Comparison of ENCODE assay signal across 16 cellular contexts in the genomic region with DNA sequence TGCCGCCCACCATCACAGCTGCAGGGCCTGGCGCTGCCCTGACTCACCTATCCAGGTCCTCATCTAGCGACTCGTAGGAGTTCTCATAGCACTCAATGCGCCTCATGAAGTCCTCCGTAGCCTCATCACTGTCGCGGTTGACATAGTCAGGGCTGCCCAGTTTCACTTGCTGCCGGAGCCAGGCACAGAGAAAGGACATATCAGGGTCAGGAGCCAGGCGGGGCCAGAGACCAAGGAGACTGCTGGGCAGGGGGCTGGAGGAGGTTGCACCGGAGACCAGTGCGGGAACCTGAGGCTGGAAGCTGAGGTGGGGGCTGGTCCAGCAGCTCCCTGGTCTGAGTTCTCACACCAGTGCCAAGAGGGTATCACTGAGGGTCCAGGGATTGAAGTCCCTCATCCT. TPM values are rescaled to one million over a fixed set of nuclear protein-coding genes. Genes with fewer than 3 reads are reported as not detected.
DNase-seq lines count a peak whose midpoint lies in the region; ATAC-seq, FAIRE-seq and TF ChIP-seq lines count a peak whose summit lies in the region.
"Had no signal": no experiment of that assay in that cellular context is flagged by ENCODE, and none has a peak within 500 bp of the region (broad histone marks: within the 10 kb centered on the region; RNA-seq: fewer than 3 reads in every experiment).

No MANE protein-coding gene starts in this region.

- ATAC-seq in activated T-helper 17 cell treated with anti-CD3 and anti-CD28 coated beads, Interleukin-2, amount 50 U/mL, for 72 hours (replicated peaks), result peak; percentile 38
- ATAC-seq in stimulated activated naive B cell treated with anti-CD40 and anti-IgM and Interleukin-4, amounts not matched to agents 10 μg/mL and 1 μg/mL and 100 μg/mL, for 72 hours (replicated peaks), result peak; percentile 31 to 33
- no peak for ATAC-seq in natural killer cell
- ATAC-seq: A549 had no signal

- peaks cover 0 to 2% of the 10 kb centered on the region in 2 donors for H3K4me1 ChIP-seq in kidney (ENCODE audit: control insufficient read depth in 1 of 2, insufficient read depth in 1 of 2, low read depth in 1 of 2, low read length in 2 of 2)
- H3K4me1 ChIP-seq: A549, Caco-2 had no signal

- intact Hi-C loops in kidney (cut with DNase I), result no loop called here
- intact Hi-C loops in natural killer cell (cut with micrococcal nuclease), result no loop called here

- H3K27ac Mint-ChIP-seq in activated T-helper 17 cell treated with anti-CD3 and anti-CD28 coated beads, Interleukin-2, amount 50 U/mL, for 72 hours, result no peak overlapping the region
- H3K27ac Mint-ChIP-seq in stimulated activated naive B cell treated with anti-CD40 and anti-IgM and Interleukin-4, amounts not matched to agents 10 μg/mL and 1 μg/mL and 100 μg/mL, for 72 hours, result no peak overlapping the region
- H3K27ac Mint-ChIP-seq in natural killer cell, result no peak overlapping the region
- H3K27ac Mint-ChIP-seq: CD8-positive, alpha-beta memory T cell; H9; IgD-negative memory B cell had no signal

- H3K4me3 ChIP-seq in H7 (ENCODE audit: insufficient read depth, low read depth, low read length) (no peak overlapping the region), kidney (ENCODE audit: low read length in 2 of 2) (no peak overlapping the region)
- H3K4me3 ChIP-seq: A549 had no signal

- no peaks in the 10 kb centered on the region for H3K9me3 ChIP-seq in kidney (ENCODE audit: control insufficient read depth in 1 of 2, low read length in 2 of 2)
- H3K9me3 ChIP-seq: A549, Caco-2 had no signal

- DNase-seq in H7 (peak; percentile 30), kidney (peak; percentile 56), substantia nigra (lab: John Stamatoyannopoulos, UW) (no peak), natural killer cell (no peak), NCI-H1105 (lab: John Stamatoyannopoulos, UW) (no peak)
- no peak for DNase-seq in stimulated activated naive B cell treated with anti-CD40 and anti-IgM and Interleukin-4, amounts not matched to agents 10 μg/mL and 1 μg/mL and 100 μg/mL, for 72 hours
- DNase-seq: Caco-2; CD8-positive, alpha-beta memory T cell; DND-41; GDM1; H9 had no signal

- FAIRE-seq in kidney (lab: Jason Lieb, UNC), result no peak
- FAIRE-seq: A549, GM12892, GM19239 had no signal

- no peaks in the 10 kb centered on the region for H3K27me3 ChIP-seq in H7 (ENCODE audit: control insufficient read depth, insufficient read depth, low read length)

- H3K4me3 Mint-ChIP-seq in activated T-helper 17 cell treated with anti-CD3 and anti-CD28 coated beads, Interleukin-2, amount 50 U/mL, for 72 hours, result no peak overlapping the region
- no peak overlapping the region for H3K4me3 Mint-ChIP-seq in stimulated activated naive B cell treated with anti-CD40 and anti-IgM and Interleukin-4, amounts not matched to agents 10 μg/mL and 1 μg/mL and 100 μg/mL, for 72 hours
- H3K4me3 Mint-ChIP-seq in natural killer cell, result no peak overlapping the region
- H3K4me3 Mint-ChIP-seq: CD8-positive, alpha-beta memory T cell; H9; IgD-negative memory B cell had no signal

- H3K27ac ChIP-seq in kidney (ENCODE audit: low read depth in 2 of 2, low read length in 2 of 2) (no peak overlapping the region), substantia nigra (ENCODE audit: low read depth, low read length, poor library complexity, severe bottlenecking) (no peak overlapping the region)
- H3K27ac ChIP-seq: A549 had no signal

- TF ChIP-seq CTCF in kidney (IDR thresholded peaks at IDR 0.05; ENCODE audit: borderline replicate concordance, extremely low read depth, insufficient read depth) (no peak), natural killer cell (IDR thresholded peaks at IDR 0.05) (no peak)

- no peaks in the 10 kb centered on the region for H3K27me3 Mint-ChIP-seq in activated T-helper 17 cell treated with anti-CD3 and anti-CD28 coated beads, Interleukin-2, amount 50 U/mL, for 72 hours
- peaks cover under 1 to 7% of the 10 kb centered on the region in 2 donors for H3K27me3 Mint-ChIP-seq in stimulated activated naive B cell treated with anti-CD40 and anti-IgM and Interleukin-4, amounts not matched to agents 10 μg/mL and 1 μg/mL and 100 μg/mL, for 72 hours
- no peaks in the 10 kb centered on the region for H3K27me3 Mint-ChIP-seq in natural killer cell (ENCODE audit: low read depth in 2 of 2)
- H3K27me3 Mint-ChIP-seq: IgD-negative memory B cell had no signal

- H3K36me3 Mint-ChIP-seq in activated T-helper 17 cell treated with anti-CD3 and anti-CD28 coated beads, Interleukin-2, amount 50 U/mL, for 72 hours (ENCODE audit: low read depth), result peaks cover 99% of the 10 kb centered on the region
- H3K36me3 Mint-ChIP-seq in stimulated activated naive B cell treated with anti-CD40 and anti-IgM and Interleukin-4, amounts not matched to agents 10 μg/mL and 1 μg/mL and 100 μg/mL, for 72 hours, result peaks cover 0 to 16% of the 10 kb centered on the region in 2 donors
- H3K36me3 Mint-ChIP-seq in natural killer cell, result no peaks in the 10 kb centered on the region
- H3K36me3 Mint-ChIP-seq: CD8-positive, alpha-beta memory T cell had no signal

- H3K36me3 ChIP-seq in H7 (replicated peaks; ENCODE audit: control insufficient read depth, insufficient read depth, low read length) (peaks cover 7% of the 10 kb centered on the region), kidney (ENCODE audit: control insufficient read depth in 1 of 2, insufficient read depth in 2 of 2, low read length in 2 of 2) (peaks cover 0 to 3% of the 10 kb centered on the region in 2 donors)

- no peaks in the 10 kb centered on the region for H3K9me3 Mint-ChIP-seq in activated T-helper 17 cell treated with anti-CD3 and anti-CD28 coated beads, Interleukin-2, amount 50 U/mL, for 72 hours
- H3K9me3 Mint-ChIP-seq in stimulated activated naive B cell treated with anti-CD40 and anti-IgM and Interleukin-4, amounts not matched to agents 10 μg/mL and 1 μg/mL and 100 μg/mL, for 72 hours, result no peaks in the 10 kb centered on the region
- H3K9me3 Mint-ChIP-seq in natural killer cell, result no peaks in the 10 kb centered on the region
- H3K9me3 Mint-ChIP-seq: CD8-positive, alpha-beta memory T cell; H9; IgD-negative memory B cell had no signal

- no peak overlapping the region for H3K9ac ChIP-seq in kidney (ENCODE audit: low read length in 2 of 2)

- H3K4me1 Mint-ChIP-seq in activated T-helper 17 cell treated with anti-CD3 and anti-CD28 coated beads, Interleukin-2, amount 50 U/mL, for 72 hours, result peaks cover 4% of the 10 kb centered on the region
- no peaks in the 10 kb centered on the region for H3K4me1 Mint-ChIP-seq in stimulated activated naive B cell treated with anti-CD40 and anti-IgM and Interleukin-4, amounts not matched to agents 10 μg/mL and 1 μg/mL and 100 μg/mL, for 72 hours
- no peaks in the 10 kb centered on the region for H3K4me1 Mint-ChIP-seq in natural killer cell
- H3K4me1 Mint-ChIP-seq: CD8-positive, alpha-beta memory T cell; H9; IgD-negative memory B cell had no signal

RNA-seq across cellular contexts. Expression of gene PFKFB4, which starts 18.2 kb away (rescaled TPM):
- 11.4 and 22.0 TPM in 2 replicates for total RNA-seq in H7 (2014; rRNA removed; shearing (Covaris generic))
- 100 to 1,000 TPM in 1 of 2 donors, 10 to 100 TPM in 1; 52.5 to 277 TPM for total RNA-seq in activated T-helper 17 cell treated with anti-CD3 and anti-CD28 coated beads, Interleukin-2, amount 50 U/mL, for 72 hours
- total RNA-seq in kidney (4.6 TPM), natural killer cell (1 to 10 TPM; 2.4 to 4.3 (median 3.6) TPM)
- polyA plus RNA-seq in kidney (ENCODE audit: insufficient read depth, low read depth, low replicate concordance), result 2.1 TPM

RNA-seq across cellular contexts. Expression of gene UCN2, which starts 25.1 kb away (rescaled TPM):
- total RNA-seq in H7 (2014; rRNA removed; shearing (Covaris generic)), result 0.15 and 0.69 TPM in 2 replicates
- under 1 TPM in 1 of 2 donors, not detected in 1; 0.34 TPM for total RNA-seq in activated T-helper 17 cell treated with anti-CD3 and anti-CD28 coated beads, Interleukin-2, amount 50 U/mL, for 72 hours
- total RNA-seq in kidney (not detected), natural killer cell (not detected)
- not detected for polyA plus RNA-seq in kidney (ENCODE audit: insufficient read depth, low read depth, low replicate concordance)
- total RNA-seq: CD8-positive, alpha-beta memory T cell had no signal
- polyA plus RNA-seq: CD8-positive, alpha-beta memory T cell; IgD-negative memory B cell had no signal

RNA-seq across cellular contexts. Expression of gene SHISA5, which starts 34.5 kb away (rescaled TPM):
- total RNA-seq in H7 (2014; rRNA removed; shearing (Covaris generic)), result 195 and 200 TPM in 2 replicates
- 100 to 1,000 TPM; 112 to 113 TPM for total RNA-seq in activated T-helper 17 cell treated with anti-CD3 and anti-CD28 coated beads, Interleukin-2, amount 50 U/mL, for 72 hours
- 214 TPM for total RNA-seq in kidney
- polyA plus RNA-seq in kidney (ENCODE audit: insufficient read depth, low read depth, low replicate concordance), result 157 TPM
- 100 to 1,000 TPM; 211 to 237 (median 218) TPM for total RNA-seq in natural killer cell

RNA-seq across cellular contexts. Expression of gene COL7A1, which starts 56.7 kb away (rescaled TPM):
- 19.4 and 29.4 TPM in 2 replicates for total RNA-seq in H7 (2014; rRNA removed; shearing (Covaris generic))
- total RNA-seq in activated T-helper 17 cell treated with anti-CD3 and anti-CD28 coated beads, Interleukin-2, amount 50 U/mL, for 72 hours, result 1 to 10 TPM; 6.1 to 6.3 TPM
- total RNA-seq in kidney (13.1 TPM), natural killer cell (1 to 10 TPM in 2 of 3 donors, under 1 TPM in 1; 0.54 to 1.7 (median 1.4) TPM)
- 14.4 TPM for polyA plus RNA-seq in kidney (ENCODE audit: insufficient read depth, low read depth, low replicate concordance)
- polyA plus RNA-seq: CD8-positive, alpha-beta memory T cell; IgD-negative memory B cell had no signal

Comparison
In these comparisons a context has a peak if more than half of its experiments do, and no peak if none do; other contexts are left out.
1. DNase-seq: peak in H7 (single experiment) and kidney (single experiment); none in stimulated activated naive B cell treated with anti-CD40 and anti-IgM and Interleukin-4, amounts not matched to agents 10 μg/mL and 1 μg/mL and 100 μg/mL, for 72 hours (single experiment), substantia nigra (0 of 49), natural killer cell (single experiment) and NCI-H1105 (single experiment).
2. ATAC-seq: peak in activated T-helper 17 cell treated with anti-CD3 and anti-CD28 coated beads, Interleukin-2, amount 50 U/mL, for 72 hours (single experiment) and stimulated activated naive B cell treated with anti-CD40 and anti-IgM and Interleukin-4, amounts not matched to agents 10 μg/mL and 1 μg/mL and 100 μg/mL, for 72 hours (2 of 2); none in natural killer cell (0 of 3).